In genomic region chr12:3200779-3201738, GRCh38 we compare ENCODE assay signal across 9 cellular contexts.
DNase-seq lines count a peak whose midpoint lies in the region; ATAC-seq and TF ChIP-seq lines count a peak whose summit lies in the region.
"Had no signal": no experiment of that assay in that cellular context is flagged by ENCODE, and none has a peak within 500 bp of the region (broad histone marks: within the 10 kb centered on the region; RNA-seq: fewer than 3 reads in every experiment).

No MANE protein-coding gene starts in this region.

- H3K4me1 ChIP-seq in colonic mucosa (peaks cover 3% of the 10 kb centered on the region), muscle layer of duodenum (ENCODE audit: control insufficient read depth in 1 of 2, insufficient read depth in 2 of 2, low read length in 2 of 2) (peaks cover 0 to 59% of the 10 kb centered on the region in 2 donors), vagina (peaks cover 56% of the 10 kb centered on the region)

- H3K4me3 ChIP-seq in colonic mucosa, result peak overlapping the region; percentile 35
- H3K4me3 ChIP-seq in muscle layer of duodenum (ENCODE audit: low read depth in 1 of 2, low read length in 2 of 2), result peak overlapping the region; percentile 26 to 69
- H3K4me3 ChIP-seq in vagina, result peak overlapping the region; percentile 42 to 63
- H3K4me3 ChIP-seq: lung had no signal

- TF ChIP-seq CTCF in colonic mucosa (IDR thresholded peaks at IDR 0.05) (no peak), vagina (IDR thresholded peaks at IDR 0.05) (no peak)

- H3K27ac ChIP-seq in colonic mucosa, result no peak overlapping the region
- H3K27ac ChIP-seq in muscle layer of duodenum (ENCODE audit: low read length), result no peak overlapping the region
- H3K27ac ChIP-seq in vagina, result peak overlapping the region; percentile 34

- H3K9ac ChIP-seq in colonic mucosa (ENCODE audit: low read depth in 2 of 2, low read length in 2 of 2), result no peak overlapping the region

- ATAC-seq in Right ventricle myocardium inferior, result peak; percentile 4

- H3K36me3 ChIP-seq in colonic mucosa (no peaks in the 10 kb centered on the region), muscle layer of duodenum (ENCODE audit: control insufficient read depth in 1 of 2, insufficient read depth in 2 of 2, low read length in 2 of 2) (no peaks in the 10 kb centered on the region), vagina (no peaks in the 10 kb centered on the region)

- DNase-seq in Right ventricle myocardium inferior (ENCODE audit: missing footprints), result no peak
- no peak for DNase-seq in cardiac septum (ENCODE audit: low spot score)
- no peak for DNase-seq in colonic mucosa
- no peak for DNase-seq in vagina (ENCODE audit: extremely low spot score in 2 of 2)
- no peak for DNase-seq in occipital lobe (lab: John Stamatoyannopoulos, UW)
- no peak for DNase-seq in NCI-H510A (lab: John Stamatoyannopoulos, UW)
- no peak for DNase-seq in SW 1271 (lab: John Stamatoyannopoulos, UW)

- TF ChIP-seq POLR2A in vagina (IDR thresholded peaks at IDR 0.05), result no peak

- H3K27me3 ChIP-seq in colonic mucosa (peaks cover 24% of the 10 kb centered on the region), muscle layer of duodenum (ENCODE audit: low read depth, low read length) (peaks cover 5% of the 10 kb centered on the region), vagina (no peaks in the 10 kb centered on the region)

- H3K9me3 ChIP-seq in colonic mucosa (no peaks in the 10 kb centered on the region), muscle layer of duodenum (ENCODE audit: control insufficient read depth in 1 of 2, low read length in 2 of 2) (no peaks in the 10 kb centered on the region), vagina (no peaks in the 10 kb centered on the region)

- intact Hi-C loops in Right ventricle myocardium inferior (cut with DNase I) (loop anchor here (2.0 to 5.0 kb wide), 2 partner anchors 51 to 74 kb away; no protein-coding TSS in a partner anchor), cardiac septum (cut with DNase I) (no loop called here), colonic mucosa (cut with DNase I) (loop anchor here (5.0 to 10.0 kb wide), 2 partner anchors 66 to 129 kb away; no protein-coding TSS in a partner anchor), vagina (cut with DNase I) (loop anchor here (10.0 kb wide), 2 partner anchors 74 to 126 kb away; partner anchors contain the start of gene TSPAN9)
